17 cellular contexts compared by ENCODE assay signal in genomic region chr13:31213681-31214289, GRCh38. TPM values are rescaled to one million over a fixed set of nuclear protein-coding genes. Genes with fewer than 3 reads are reported as not detected.
A peak's percentile ranks its signal among the peaks of the same experiment; 100 is the strongest.
DNase-seq lines count a peak whose midpoint lies in the region; ATAC-seq and TF ChIP-seq lines count a peak whose summit lies in the region.
"Had no signal": no experiment of that assay in that cellular context is flagged by ENCODE, and none has a peak within 500 bp of the region (broad histone marks: within the 10 kb centered on the region; RNA-seq: fewer than 3 reads in every experiment).

No MANE protein-coding gene starts in this region.

- POLR2A ChIA-PET in Caco-2 (lab: Charles Lee) = no interaction called here

- no peaks in the 10 kb centered on the region for H3K9me3 Mint-ChIP-seq in activated naive CD4-positive, alpha-beta T cell treated with anti-CD3 and anti-CD28 coated beads, Interleukin-2, amount 50 U/mL, for 72 hours
- no peaks in the 10 kb centered on the region for H3K9me3 Mint-ChIP-seq in stimulated activated naive CD8-positive, alpha-beta T cell treated with anti-CD3 and anti-CD28 coated beads, Interleukin-15, Interleukin-2, amounts not matched to agents 100 ng/mL and 50 ng/mL, for 24 hours
- H3K9me3 Mint-ChIP-seq in Caco-2 (ENCODE audit: unreplicated experiment) = no peaks in the 10 kb centered on the region
- H3K9me3 Mint-ChIP-seq: activated CD4-positive, alpha-beta T cell treated with anti-CD3 and anti-CD28 coated beads, Interleukin-2, amount 10 ng/mL, durations not matched to agents 24 days and 14 days; CD4-positive, alpha-beta memory T cell; central memory CD8-positive, alpha-beta T cell; GM23338 had no signal

- BruUV-seq in Caco-2 (replicated peaks; lab: Mats Ljungman, UMichigan) = no TSS peak

- intact Hi-C loops in dorsolateral prefrontal cortex (cut with DNase I) (no loop called here), testis (cut with DNase I; ENCODE audit: low total_unique reads) (no loop called here), Caco-2 (cut with micrococcal nuclease; ENCODE audit: unreplicated experiment) (no loop called here)

- peak; percentile 68 to 84 for ATAC-seq in activated naive CD4-positive, alpha-beta T cell treated with anti-CD3 and anti-CD28 coated beads, Interleukin-2, amount 50 U/mL, for 72 hours
- ATAC-seq in HG03439 (IDR thresholded peaks at IDR 0.05; ENCODE audit: unreplicated experiment) = no peak
- ATAC-seq: GM23338 had no signal

- TF ChIP-seq CTCF in WERI-Rb-1 (IDR thresholded peaks at IDR 0.05; ENCODE audit: low read depth, low read length) = no peak
- TF ChIP-seq CTCF in dorsolateral prefrontal cortex (IDR thresholded peaks at IDR 0.05 in 54 of 56, conservative IDR thresholded peaks at IDR 0.05 in 2 of 56; ENCODE audit: low read depth in 1 of 56, partially characterized antibody in 56 of 56) = no peak
- TF ChIP-seq CTCF in testis (IDR thresholded peaks at IDR 0.05) = no peak
- no peak for TF ChIP-seq CTCF in Caco-2 (IDR thresholded peaks at IDR 0.05; ENCODE audit: insufficient read depth in 1 of 2, low read depth in 1 of 2, low read length in 1 of 2, severe bottlenecking in 1 of 2, unreplicated experiment in 1 of 2)

- peaks cover 24% of the 10 kb centered on the region for H3K4me1 ChIP-seq in testis
- no peaks in the 10 kb centered on the region for H3K4me1 ChIP-seq in Caco-2

- H3K27me3 Mint-ChIP-seq in stimulated activated naive CD8-positive, alpha-beta T cell treated with anti-CD3 and anti-CD28 coated beads, Interleukin-15, Interleukin-2, amounts not matched to agents 100 ng/mL and 50 ng/mL, for 24 hours = no peaks in the 10 kb centered on the region
- no peaks in the 10 kb centered on the region for H3K27me3 Mint-ChIP-seq in Caco-2 (ENCODE audit: insufficient read depth, unreplicated experiment)
- H3K27me3 Mint-ChIP-seq: activated CD4-positive, alpha-beta T cell treated with anti-CD3 and anti-CD28 coated beads, Interleukin-2, amount 10 ng/mL, durations not matched to agents 24 days and 14 days; CD4-positive, alpha-beta memory T cell; central memory CD8-positive, alpha-beta T cell had no signal

- peak overlapping the region in 1 of 2 donors; percentile 16 for H3K27ac Mint-ChIP-seq in activated naive CD4-positive, alpha-beta T cell treated with anti-CD3 and anti-CD28 coated beads, Interleukin-2, amount 50 U/mL, for 72 hours
- peak overlapping the region; percentile 90 for H3K27ac Mint-ChIP-seq in stimulated activated naive CD8-positive, alpha-beta T cell treated with anti-CD3 and anti-CD28 coated beads, Interleukin-15, Interleukin-2, amounts not matched to agents 100 ng/mL and 50 ng/mL, for 24 hours
- H3K27ac Mint-ChIP-seq in Caco-2 (ENCODE audit: unreplicated experiment) = no peak overlapping the region
- H3K27ac Mint-ChIP-seq: activated CD4-positive, alpha-beta T cell treated with anti-CD3 and anti-CD28 coated beads, Interleukin-2, amount 10 ng/mL, durations not matched to agents 24 days and 14 days; endodermal cell; GM23338; mesothelial cell of epicardium had no signal

- DNase-seq in activated naive CD4-positive, alpha-beta T cell treated with anti-CD3 and anti-CD28 coated beads, Interleukin-2, amount 50 U/mL, for 72 hours (ENCODE audit: low spot score in 2 of 2) = no peak
- DNase-seq in activated naive CD4-positive, alpha-beta T cell (lab: John Stamatoyannopoulos, UW) = no peak
- peak; percentile 9 for DNase-seq in WERI-Rb-1
- DNase-seq in dorsolateral prefrontal cortex = no peak
- no peak for DNase-seq in testis
- DNase-seq in Caco-2 = no peak
- DNase-seq: activated CD4-positive, alpha-beta T cell treated with anti-CD3 and anti-CD28 coated beads, Interleukin-2, amount 10 ng/mL, durations not matched to agents 24 days and 14 days; CD4-positive, alpha-beta memory T cell; endodermal cell; MG63; tibial artery had no signal

- H3K27me3 ChIP-seq in WERI-Rb-1 (ENCODE audit: insufficient read depth, low read depth, severe bottlenecking) (no peaks in the 10 kb centered on the region), dorsolateral prefrontal cortex (no peaks in the 10 kb centered on the region), testis (no peaks in the 10 kb centered on the region), Caco-2 (replicated peaks; ENCODE audit: control insufficient read depth, insufficient read depth, low read length) (no peaks in the 10 kb centered on the region)
- H3K27me3 ChIP-seq: MG63, tibial artery had no signal

- H3K4me3 ChIP-seq in WERI-Rb-1 (ENCODE audit: low read depth, low read length) (no peak overlapping the region), dorsolateral prefrontal cortex (no peak overlapping the region), testis (no peak overlapping the region), Caco-2 (ENCODE audit: low read depth, low read length) (no peak overlapping the region)
- H3K4me3 ChIP-seq: GM23338, MG63, tibial artery had no signal

- CTCF ChIA-PET in Caco-2 (lab: Charles Lee) = no interaction called here

- no peaks in the 10 kb centered on the region for H3K36me3 ChIP-seq in WERI-Rb-1
- no peaks in the 10 kb centered on the region for H3K36me3 ChIP-seq in testis (ENCODE audit: low read depth, missing control alignments)
- no peaks in the 10 kb centered on the region for H3K36me3 ChIP-seq in Caco-2 (ENCODE audit: control insufficient read depth, insufficient read depth, low read length)
- H3K36me3 ChIP-seq: MG63, tibial artery had no signal

- peak overlapping the region; percentile 23 for H3K4me3 Mint-ChIP-seq in stimulated activated naive CD8-positive, alpha-beta T cell treated with anti-CD3 and anti-CD28 coated beads, Interleukin-15, Interleukin-2, amounts not matched to agents 100 ng/mL and 50 ng/mL, for 24 hours
- no peak overlapping the region for H3K4me3 Mint-ChIP-seq in Caco-2 (ENCODE audit: unreplicated experiment)
- H3K4me3 Mint-ChIP-seq: activated CD4-positive, alpha-beta T cell treated with anti-CD3 and anti-CD28 coated beads, Interleukin-2, amount 10 ng/mL, durations not matched to agents 24 days and 14 days; CD4-positive, alpha-beta memory T cell; central memory CD8-positive, alpha-beta T cell; endodermal cell; GM23338; mesothelial cell of epicardium; neural crest cell had no signal

- no peak for TF ChIP-seq POLR2A in testis (IDR thresholded peaks at IDR 0.05)

- 60 to 66% methylated on average over 2 of the region's 2 CpGs for WGBS in testis, 2 donors

- peaks cover 27% of the 10 kb centered on the region for H3K4me1 Mint-ChIP-seq in stimulated activated naive CD8-positive, alpha-beta T cell treated with anti-CD3 and anti-CD28 coated beads, Interleukin-15, Interleukin-2, amounts not matched to agents 100 ng/mL and 50 ng/mL, for 24 hours (ENCODE audit: low read depth)
- H3K4me1 Mint-ChIP-seq in Caco-2 (ENCODE audit: low read depth, unreplicated experiment) = no peaks in the 10 kb centered on the region

- H3K36me3 Mint-ChIP-seq in activated naive CD4-positive, alpha-beta T cell treated with anti-CD3 and anti-CD28 coated beads, Interleukin-2, amount 50 U/mL, for 72 hours = peaks cover 0 to 5% of the 10 kb centered on the region in 2 donors
- peaks cover 5% of the 10 kb centered on the region for H3K36me3 Mint-ChIP-seq in stimulated activated naive CD8-positive, alpha-beta T cell treated with anti-CD3 and anti-CD28 coated beads, Interleukin-15, Interleukin-2, amounts not matched to agents 100 ng/mL and 50 ng/mL, for 24 hours (ENCODE audit: low read depth)
- H3K36me3 Mint-ChIP-seq in Caco-2 (ENCODE audit: insufficient read depth, unreplicated experiment) = no peaks in the 10 kb centered on the region

- H3K27ac ChIP-seq in WERI-Rb-1 (no peak overlapping the region), dorsolateral prefrontal cortex (peak overlapping the region in 39 of 59 donors; percentile 1 to 77 (median 47)), testis (no peak overlapping the region)
- H3K27ac ChIP-seq: tibial artery had no signal

- H3K9me3 ChIP-seq in WERI-Rb-1 (ENCODE audit: severe bottlenecking) (no peaks in the 10 kb centered on the region), testis (no peaks in the 10 kb centered on the region), Caco-2 (no peaks in the 10 kb centered on the region)
- H3K9me3 ChIP-seq: MG63, tibial artery had no signal

RNA-seq across cellular contexts. Expression of gene B3GLCT, which starts 14.0 kb away (rescaled TPM):
- 1 to 10 TPM; 3.1 to 3.2 TPM for total RNA-seq in activated naive CD4-positive, alpha-beta T cell treated with anti-CD3 and anti-CD28 coated beads, Interleukin-2, amount 50 U/mL, for 72 hours
- total RNA-seq in dorsolateral prefrontal cortex (10 to 100 TPM in 110 of 120 experiments, 1 to 10 TPM in 10; 7.6 to 22.2 (median 13.1) TPM), testis (10 to 100 TPM; 12.9 to 14.7 TPM), Caco-2 (2022) (4.5 TPM in 2 replicates)
- 6.1 TPM for polyA plus RNA-seq in testis (ENCODE audit: insufficient read depth, low read depth, low replicate concordance)

RNA-seq across cellular contexts. Expression of gene HSPH1, which starts 52.1 kb away (rescaled TPM):
- total RNA-seq in activated naive CD4-positive, alpha-beta T cell treated with anti-CD3 and anti-CD28 coated beads, Interleukin-2, amount 50 U/mL, for 72 hours = 100 to 1,000 TPM; 165 to 253 TPM
- total RNA-seq in dorsolateral prefrontal cortex = 100 to 1,000 TPM in 118 of 120 experiments, 10 to 100 TPM in 2; 90.5 to 959 (median 242) TPM
- total RNA-seq in testis = 100 to 1,000 TPM; 103 to 116 TPM
- 105 TPM for polyA plus RNA-seq in testis (ENCODE audit: insufficient read depth, low read depth, low replicate concordance)
- total RNA-seq in Caco-2 (2022) = 141 and 151 TPM in 2 replicates

Comparison
In these comparisons a context has a peak if more than half of its experiments do, and no peak if none do; other contexts are left out.
1. H3K27ac ChIP-seq: peak in dorsolateral prefrontal cortex (39 of 59); none in WERI-Rb-1 (single experiment) and testis (0 of 2).